8 cellular contexts compared by ENCODE assay signal in the genomic region with DNA sequence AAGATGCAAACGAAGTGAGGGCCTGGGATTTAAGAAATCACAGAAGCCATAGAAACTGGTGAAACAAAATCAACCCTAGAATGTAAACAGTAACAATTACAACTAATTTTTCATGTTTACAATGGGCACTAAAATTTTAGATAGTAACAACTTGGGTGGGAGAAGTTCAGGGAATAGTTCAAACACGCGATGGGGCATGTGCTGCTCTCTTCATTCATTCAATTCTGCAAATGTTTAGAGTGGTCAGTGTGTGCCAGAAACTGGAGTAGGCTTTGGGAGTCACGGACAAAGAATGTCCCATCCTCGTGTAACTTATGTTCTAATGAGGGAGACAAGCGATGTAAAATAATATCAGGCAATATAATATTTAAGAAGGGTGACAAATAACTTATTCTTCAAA.
"Had no signal": no experiment of that assay in that cellular context is flagged by ENCODE, and none has a peak within 500 bp of the region (broad histone marks: within the 10 kb centered on the region; RNA-seq: fewer than 3 reads in every experiment).

No MANE protein-coding gene starts in this region.

- ATAC-seq: GM12878 had no signal

- H3K4me3 ChIP-seq: GM12878 had no signal

- FAIRE-seq: G401.6, GM12878, GM12891, GM12892, GM18507, GM19239 had no signal

- DNase-seq: GDM1, GF-D8 had no signal
